In the genomic region with DNA sequence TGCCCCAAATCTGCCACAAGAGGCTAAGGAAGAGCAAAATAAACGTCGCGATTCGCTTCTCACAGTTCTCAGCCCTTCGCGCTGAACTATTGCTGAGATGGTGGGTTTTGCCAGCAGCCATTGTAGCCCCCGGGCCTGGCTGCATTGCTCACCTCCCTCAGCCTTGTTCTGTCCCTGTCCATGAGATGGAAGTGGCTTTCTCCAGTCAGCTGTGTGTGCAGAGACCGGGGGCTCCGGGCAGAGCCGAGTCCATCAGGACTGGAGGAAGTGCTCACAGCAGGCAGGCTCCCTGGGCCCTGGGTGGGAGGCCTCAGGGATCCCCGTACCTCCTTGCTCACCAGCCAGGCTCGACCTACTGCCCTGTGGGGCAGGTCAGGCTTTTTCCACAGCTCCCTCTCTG, we compare ENCODE assay signal across 24 cellular contexts. TPM values are rescaled to one million over a fixed set of nuclear protein-coding genes. Genes with fewer than 3 reads are reported as not detected.
DNase-seq lines count a peak whose midpoint lies in the region; ATAC-seq and TF ChIP-seq lines count a peak whose summit lies in the region.
"Had no signal": no experiment of that assay in that cellular context is flagged by ENCODE, and none has a peak within 500 bp of the region (broad histone marks: within the 10 kb centered on the region; RNA-seq: fewer than 3 reads in every experiment).

No MANE protein-coding gene starts in this region.

- ATAC-seq in naive thymus-derived CD4-positive, alpha-beta T cell: no peak

- POLR2A ChIA-PET in HEK293 (lab: Yijun Ruan, JAX) (no interaction called here), GM10248 (lab: Yijun Ruan, JAX) (interaction anchor here (0.6 kb wide), 1 partner anchor 113 kb away, joined by 6 read pairs; no protein-coding TSS in a partner anchor)
- POLR2A ChIA-PET in naive thymus-derived CD4-positive, alpha-beta T cell (lab: Charles Lee): no interaction called here

- H3K4me1 ChIP-seq in HEK293 (ENCODE audit: control insufficient read depth, insufficient read depth, low read length): no peaks in the 10 kb centered on the region
- H3K4me1 ChIP-seq in naive thymus-derived CD4-positive, alpha-beta T cell (ENCODE audit: control insufficient read depth in 2 of 2, insufficient read depth in 2 of 2, low read length in 2 of 2): no peaks in the 10 kb centered on the region

- H3K4me1 Mint-ChIP-seq in activated T-helper 1 cell treated with anti-CD3 and anti-CD28 coated beads, Interleukin-12 subunit alpha, Interleukin-12 subunit beta, Interleukin-2, Interleukin-4 antibody, amounts not matched to agents 30 ng/mL and 10 ng/mL and 1 ng/mL, durations not matched to agents 14 hours and 24 hours and 36 hours (ENCODE audit: low read depth): no peaks in the 10 kb centered on the region
- H3K4me1 Mint-ChIP-seq in nephron progenitor cell: peaks cover 11% of the 10 kb centered on the region
- peaks cover 0 to 4% (median 0%) of the 10 kb centered on the region in 7 donors for H3K4me1 Mint-ChIP-seq in naive thymus-derived CD4-positive, alpha-beta T cell
- H3K4me1 Mint-ChIP-seq: B cell had no signal

- TF ChIP-seq CTCF in HEK293 (tag by site-specific recombination; IDR thresholded peaks at IDR 0.05) (no peak), nephron progenitor cell (IDR thresholded peaks at IDR 0.05) (no peak), GM10248 (IDR thresholded peaks at IDR 0.05; ENCODE audit: control extremely low read depth, extremely low read depth, low read depth, missing control alignments) (no peak)

- H3K27me3 ChIP-seq in naive thymus-derived CD4-positive, alpha-beta T cell (ENCODE audit: control insufficient read depth in 2 of 2, insufficient read depth in 2 of 2, low read length in 2 of 2): no peaks in the 10 kb centered on the region
- H3K27me3 ChIP-seq: MG63, Peyer's patch had no signal

- CTCF ChIA-PET in HEK293 (lab: Yijun Ruan, JAX): no interaction called here
- CTCF ChIA-PET in GM10248 (lab: Yijun Ruan, JAX): no interaction called here
- CTCF ChIA-PET in naive thymus-derived CD4-positive, alpha-beta T cell (lab: Charles Lee): no interaction called here

- H3K4me3 Mint-ChIP-seq in activated T-helper 1 cell treated with anti-CD3 and anti-CD28 coated beads, Interleukin-12 subunit alpha, Interleukin-12 subunit beta, Interleukin-2, Interleukin-4 antibody, amounts not matched to agents 30 ng/mL and 10 ng/mL and 1 ng/mL, durations not matched to agents 14 hours and 24 hours and 36 hours: no peak overlapping the region
- H3K4me3 Mint-ChIP-seq in nephron progenitor cell: no peak overlapping the region
- peak overlapping the region in 1 of 10 donors; percentile 39 for H3K4me3 Mint-ChIP-seq in naive thymus-derived CD4-positive, alpha-beta T cell
- H3K4me3 Mint-ChIP-seq: B cell; CD8-positive, alpha-beta memory T cell had no signal

- no peak overlapping the region for H3K4me3 ChIP-seq in HEK293 (ENCODE audit: low read depth, low read length)
- H3K4me3 ChIP-seq in naive thymus-derived CD4-positive, alpha-beta T cell (ENCODE audit: low read length): no peak overlapping the region
- H3K4me3 ChIP-seq: MG63, Peyer's patch had no signal

- no peak overlapping the region for H3K27ac ChIP-seq in HEK293 (ENCODE audit: extremely low read depth, low read depth, low read length)
- no peak overlapping the region for H3K27ac ChIP-seq in naive thymus-derived CD4-positive, alpha-beta T cell (ENCODE audit: low read depth, low read length)
- H3K27ac ChIP-seq: C4-2B, Peyer's patch had no signal

- peak overlapping the region; percentile 40 for H3K27ac Mint-ChIP-seq in activated T-helper 1 cell treated with anti-CD3 and anti-CD28 coated beads, Interleukin-12 subunit alpha, Interleukin-12 subunit beta, Interleukin-2, Interleukin-4 antibody, amounts not matched to agents 30 ng/mL and 10 ng/mL and 1 ng/mL, durations not matched to agents 14 hours and 24 hours and 36 hours
- H3K27ac Mint-ChIP-seq in nephron progenitor cell: peak overlapping the region; percentile 92
- no peak overlapping the region for H3K27ac Mint-ChIP-seq in naive thymus-derived CD4-positive, alpha-beta T cell
- H3K27ac Mint-ChIP-seq: B cell had no signal

- H3K27me3 Mint-ChIP-seq in activated T-helper 1 cell treated with anti-CD3 and anti-CD28 coated beads, Interleukin-12 subunit alpha, Interleukin-12 subunit beta, Interleukin-2, Interleukin-4 antibody, amounts not matched to agents 30 ng/mL and 10 ng/mL and 1 ng/mL, durations not matched to agents 14 hours and 24 hours and 36 hours (ENCODE audit: insufficient read depth): no peaks in the 10 kb centered on the region
- H3K27me3 Mint-ChIP-seq in nephron progenitor cell (ENCODE audit: low read depth, poor library complexity): peaks cover 2% of the 10 kb centered on the region
- no peaks in the 10 kb centered on the region for H3K27me3 Mint-ChIP-seq in naive thymus-derived CD4-positive, alpha-beta T cell
- H3K27me3 Mint-ChIP-seq: B cell; CD8-positive, alpha-beta memory T cell had no signal

- intact Hi-C loops in activated T-helper 1 cell treated with anti-CD3 and anti-CD28 coated beads, Interleukin-12 subunit alpha, Interleukin-12 subunit beta, Interleukin-2, Interleukin-4 antibody, amounts not matched to agents 30 ng/mL and 10 ng/mL and 1 ng/mL, durations not matched to agents 14 hours and 24 hours and 36 hours (cut with micrococcal nuclease): loop anchor here (10.0 kb wide), 1 partner anchor 55 kb away; no protein-coding TSS in a partner anchor
- intact Hi-C loops in naive thymus-derived CD4-positive, alpha-beta T cell (cut with micrococcal nuclease): no loop called here

- H3K9me3 ChIP-seq in HEK293 (ENCODE audit: control insufficient read depth, insufficient read depth, low read depth, low read length): no peaks in the 10 kb centered on the region
- no peaks in the 10 kb centered on the region for H3K9me3 ChIP-seq in naive thymus-derived CD4-positive, alpha-beta T cell (ENCODE audit: control insufficient read depth in 2 of 3, low read length in 3 of 3)
- H3K9me3 ChIP-seq: MG63, Peyer's patch had no signal

- DNase-seq in activated T-helper 1 cell treated with anti-CD3 and anti-CD28 coated beads, Interleukin-12 subunit alpha, Interleukin-12 subunit beta, Interleukin-2, Interleukin-4 antibody, amounts not matched to agents 30 ng/mL and 10 ng/mL and 1 ng/mL, durations not matched to agents 14 hours and 24 hours and 36 hours (ENCODE audit: low spot score): no peak
- no peak for DNase-seq in nephron progenitor cell
- DNase-seq in pons (ENCODE audit: low spot score): no peak
- no peak for DNase-seq in GM10248 (ENCODE audit: extremely low spot score)
- DNase-seq in NCI-H1694 treated with DMSO at 0.1 percent for 48 hours (lab: John Stamatoyannopoulos, UW): no peak
- DNase-seq in naive thymus-derived CD4-positive, alpha-beta T cell: no peak
- DNase-seq: CD8-positive, alpha-beta memory T cell; DMS 273 treated with DMSO at 0.1 percent for 48 hours; DMS79; EL; GDM1; IMR-90; KG1; MG63; NCI-H1105 treated with DMSO at 0.1 percent for 48 hours; NCI-H146; NCI-H2029; NCI-H446 treated with DMSO at 0.1 percent for 48 hours; NCI-H526; Peyer's patch; SHP77 treated with DMSO at 0.1 percent for 48 hours had no signal

- H3K36me3 ChIP-seq in HEK293 (ENCODE audit: control insufficient read depth in 2 of 2, insufficient read depth in 1 of 2, low read length in 2 of 2): peaks cover 0 to 30% of the 10 kb centered on the region in 2 experiments; a peak in 2 of 3 replicates
- peaks cover 0 to 3% (median 0%) of the 10 kb centered on the region in 3 experiments for H3K36me3 ChIP-seq in naive thymus-derived CD4-positive, alpha-beta T cell (ENCODE audit: control insufficient read depth in 2 of 3, insufficient read depth in 3 of 3, low read length in 3 of 3)

- H3K9me3 Mint-ChIP-seq in activated T-helper 1 cell treated with anti-CD3 and anti-CD28 coated beads, Interleukin-12 subunit alpha, Interleukin-12 subunit beta, Interleukin-2, Interleukin-4 antibody, amounts not matched to agents 30 ng/mL and 10 ng/mL and 1 ng/mL, durations not matched to agents 14 hours and 24 hours and 36 hours: no peaks in the 10 kb centered on the region
- no peaks in the 10 kb centered on the region for H3K9me3 Mint-ChIP-seq in nephron progenitor cell
- no peaks in the 10 kb centered on the region for H3K9me3 Mint-ChIP-seq in naive thymus-derived CD4-positive, alpha-beta T cell
- H3K9me3 Mint-ChIP-seq: CD8-positive, alpha-beta memory T cell had no signal

- H3K36me3 Mint-ChIP-seq in activated T-helper 1 cell treated with anti-CD3 and anti-CD28 coated beads, Interleukin-12 subunit alpha, Interleukin-12 subunit beta, Interleukin-2, Interleukin-4 antibody, amounts not matched to agents 30 ng/mL and 10 ng/mL and 1 ng/mL, durations not matched to agents 14 hours and 24 hours and 36 hours (ENCODE audit: low read depth): peaks cover 4% of the 10 kb centered on the region
- peaks cover 36% of the 10 kb centered on the region for H3K36me3 Mint-ChIP-seq in nephron progenitor cell (ENCODE audit: low read depth)
- peaks cover 0 to 3% (median 0%) of the 10 kb centered on the region in 5 donors for H3K36me3 Mint-ChIP-seq in naive thymus-derived CD4-positive, alpha-beta T cell

TF ChIP-seq in HEK293, 187 proteins besides CTCF, POLR2A, EP300 and RAD21:
- TF ChIP-seq IKZF3 (tag by site-specific recombination; IDR thresholded peaks at IDR 0.05): no peak
- no peak for TF ChIP-seq ZNF391 (tag by site-specific recombination; IDR thresholded peaks at IDR 0.05; ENCODE audit: borderline replicate concordance, low read depth)
- TF ChIP-seq ZIC2 (tag by site-specific recombination; IDR thresholded peaks at IDR 0.05): peak; percentile 32; the same call in 1 of the 2 replicates
- no peak for TF ChIP-seq PBX3 (CRISPR knock-in tag; IDR thresholded peaks at IDR 0.05)

RNA-seq across cellular contexts. Expression of gene CAPN15, which starts 27.6 kb away (rescaled TPM):
- 122 and 124 TPM in 2 replicates for total RNA-seq in activated T-helper 1 cell treated with anti-CD3 and anti-CD28 coated beads, Interleukin-12 subunit alpha, Interleukin-12 subunit beta, Interleukin-2, Interleukin-4 antibody, amounts not matched to agents 30 ng/mL and 10 ng/mL and 1 ng/mL, durations not matched to agents 14 hours and 24 hours and 36 hours
- total RNA-seq in naive thymus-derived CD4-positive, alpha-beta T cell: 10 to 100 TPM; 51.0 to 89.8 (median 55.6) TPM
- polyA plus RNA-seq in naive thymus-derived CD4-positive, alpha-beta T cell: 1 to 10 TPM; 3.2 to 7.5 TPM

Comparison
In these comparisons a context has a peak if more than half of its experiments do, and no peak if none do; other contexts are left out.
1. H3K27ac Mint-ChIP-seq: peak in activated T-helper 1 cell treated with anti-CD3 and anti-CD28 coated beads, Interleukin-12 subunit alpha, Interleukin-12 subunit beta, Interleukin-2, Interleukin-4 antibody, amounts not matched to agents 30 ng/mL and 10 ng/mL and 1 ng/mL, durations not matched to agents 14 hours and 24 hours and 36 hours (single experiment) and nephron progenitor cell (single experiment); none in naive thymus-derived CD4-positive, alpha-beta T cell (0 of 9).